Comparison of ENCODE assay signal across 1 cellular context in the genomic region with DNA sequence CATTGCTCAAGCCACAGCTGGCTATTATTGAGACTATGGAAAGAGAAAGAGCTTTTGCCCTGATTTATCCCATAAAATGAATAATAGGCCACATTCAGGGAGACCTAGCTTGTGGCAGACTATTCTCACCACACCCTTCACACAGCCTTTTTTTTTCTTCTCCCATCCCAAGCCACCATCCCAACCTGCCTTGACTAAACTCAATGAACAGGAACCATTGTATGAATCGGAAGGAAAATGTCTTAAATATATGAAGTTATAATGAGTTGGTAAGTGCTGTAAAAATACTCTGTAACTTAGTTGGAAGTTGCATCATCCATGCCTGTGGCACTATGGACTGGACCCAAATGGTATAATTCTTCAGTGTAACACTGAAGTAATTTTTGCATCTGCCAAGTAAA.
TF ChIP-seq lines count a peak whose summit lies in the region.

No MANE protein-coding gene starts in this region.

TF ChIP-seq in HEK293, 187 proteins besides CTCF, POLR2A, EP300 and RAD21 (continued from another document):
- TF ChIP-seq ZNF335 (tag by site-specific recombination; conservative IDR thresholded peaks at IDR 0.05) (peak; percentile 45; the same call in 1 of the 2 replicates), ZNF837 (tag by site-specific recombination; IDR thresholded peaks at IDR 0.05) (no peak), FEZF1 (tag by site-specific recombination; IDR thresholded peaks at IDR 0.05) (peak; percentile 45; the same call in 1 of the 2 replicates), ZNF529 (tag by site-specific recombination; IDR thresholded peaks at IDR 0.05; ENCODE audit: insufficient replicate concordance) (no peak), TCF7L2 (IDR thresholded peaks at IDR 0.05; ENCODE audit: borderline replicate concordance, low read depth, low read length) (no peak), KLF9 (tag by site-specific recombination; IDR thresholded peaks at IDR 0.05; ENCODE audit: low read depth) (no peak), ZNF768 (tag by site-specific recombination; IDR thresholded peaks at IDR 0.05) (no peak), GLIS1 (tag by site-specific recombination; IDR thresholded peaks at IDR 0.05) (no peak), ZNF391 (tag by site-specific recombination; IDR thresholded peaks at IDR 0.05; ENCODE audit: borderline replicate concordance, low read depth) (no peak), BCL11A (tag by site-specific recombination; IDR thresholded peaks at IDR 0.05; ENCODE audit: low read depth) (no peak), ZNF660 (tag by site-specific recombination; IDR thresholded peaks at IDR 0.05) (peak; percentile 14; the same call in 1 of the 2 replicates)
- TF ChIP-seq, protein P1, sequence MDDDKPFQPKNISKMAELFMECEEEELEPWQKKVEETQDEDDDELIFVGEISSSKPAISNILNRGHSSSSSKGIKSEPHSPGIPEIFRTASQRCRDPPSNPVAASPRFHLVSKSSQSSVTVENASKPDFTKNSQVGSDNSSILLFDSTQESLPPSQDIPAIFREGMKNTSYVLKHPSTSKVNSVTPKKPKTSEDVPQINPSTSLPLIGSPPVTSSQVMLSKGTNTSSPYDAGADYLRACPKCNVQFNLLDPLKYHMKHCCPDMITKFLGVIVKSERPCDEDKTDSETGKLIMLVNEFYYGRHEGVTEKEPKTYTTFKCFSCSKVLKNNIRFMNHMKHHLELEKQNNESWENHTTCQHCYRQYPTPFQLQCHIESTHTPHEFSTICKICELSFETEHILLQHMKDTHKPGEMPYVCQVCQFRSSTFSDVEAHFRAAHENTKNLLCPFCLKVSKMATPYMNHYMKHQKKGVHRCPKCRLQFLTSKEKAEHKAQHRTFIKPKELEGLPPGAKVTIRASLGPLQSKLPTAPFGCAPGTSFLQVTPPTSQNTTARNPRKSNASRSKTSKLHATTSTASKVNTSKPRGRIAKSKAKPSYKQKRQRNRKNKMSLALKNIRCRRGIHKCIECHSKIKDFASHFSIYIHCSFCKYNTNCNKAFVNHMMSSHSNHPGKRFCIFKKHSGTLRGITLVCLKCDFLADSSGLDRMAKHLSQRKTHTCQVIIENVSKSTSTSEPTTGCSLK (tag by site-specific recombination; IDR thresholded peaks at IDR 0.05) = no peak
- TF ChIP-seq, protein P2, sequence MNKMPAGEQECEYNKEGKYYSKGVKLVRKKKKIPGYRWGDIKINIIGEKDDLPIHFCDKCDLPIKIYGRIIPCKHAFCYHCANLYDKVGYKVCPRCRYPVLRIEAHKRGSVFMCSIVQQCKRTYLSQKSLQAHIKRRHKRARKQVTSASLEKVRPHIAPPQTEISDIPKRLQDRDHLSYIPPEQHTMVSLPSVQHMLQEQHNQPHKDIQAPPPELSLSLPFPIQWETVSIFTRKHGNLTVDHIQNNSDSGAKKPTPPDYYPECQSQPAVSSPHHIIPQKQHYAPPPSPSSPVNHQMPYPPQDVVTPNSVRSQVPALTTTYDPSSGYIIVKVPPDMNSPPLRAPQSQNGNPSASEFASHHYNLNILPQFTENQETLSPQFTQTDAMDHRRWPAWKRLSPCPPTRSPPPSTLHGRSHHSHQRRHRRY (tag by site-specific recombination; IDR thresholded peaks at IDR 0.05) = no peak
- TF ChIP-seq, protein P3, sequence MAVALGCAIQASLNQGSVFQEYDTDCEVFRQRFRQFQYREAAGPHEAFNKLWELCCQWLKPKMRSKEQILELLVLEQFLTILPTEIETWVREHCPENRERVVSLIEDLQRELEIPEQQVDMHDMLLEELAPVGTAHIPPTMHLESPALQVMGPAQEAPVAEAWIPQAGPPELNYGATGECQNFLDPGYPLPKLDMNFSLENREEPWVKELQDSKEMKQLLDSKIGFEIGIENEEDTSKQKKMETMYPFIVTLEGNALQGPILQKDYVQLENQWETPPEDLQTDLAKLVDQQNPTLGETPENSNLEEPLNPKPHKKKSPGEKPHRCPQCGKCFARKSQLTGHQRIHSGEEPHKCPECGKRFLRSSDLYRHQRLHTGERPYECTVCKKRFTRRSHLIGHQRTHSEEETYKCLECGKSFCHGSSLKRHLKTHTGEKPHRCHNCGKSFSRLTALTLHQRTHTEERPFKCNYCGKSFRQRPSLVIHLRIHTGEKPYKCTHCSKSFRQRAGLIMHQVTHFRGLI (tag by site-specific recombination; IDR thresholded peaks at IDR 0.05) = no peak
- TF ChIP-seq, protein P4, sequence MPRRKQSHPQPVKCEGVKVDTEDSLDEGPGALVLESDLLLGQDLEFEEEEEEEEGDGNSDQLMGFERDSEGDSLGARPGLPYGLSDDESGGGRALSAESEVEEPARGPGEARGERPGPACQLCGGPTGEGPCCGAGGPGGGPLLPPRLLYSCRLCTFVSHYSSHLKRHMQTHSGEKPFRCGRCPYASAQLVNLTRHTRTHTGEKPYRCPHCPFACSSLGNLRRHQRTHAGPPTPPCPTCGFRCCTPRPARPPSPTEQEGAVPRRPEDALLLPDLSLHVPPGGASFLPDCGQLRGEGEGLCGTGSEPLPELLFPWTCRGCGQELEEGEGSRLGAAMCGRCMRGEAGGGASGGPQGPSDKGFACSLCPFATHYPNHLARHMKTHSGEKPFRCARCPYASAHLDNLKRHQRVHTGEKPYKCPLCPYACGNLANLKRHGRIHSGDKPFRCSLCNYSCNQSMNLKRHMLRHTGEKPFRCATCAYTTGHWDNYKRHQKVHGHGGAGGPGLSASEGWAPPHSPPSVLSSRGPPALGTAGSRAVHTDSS (tag by site-specific recombination; IDR thresholded peaks at IDR 0.05) = 0 out of 2 replicates have a peak, but pooled peaks have one; percentile 12
- TF ChIP-seq, protein P5, sequence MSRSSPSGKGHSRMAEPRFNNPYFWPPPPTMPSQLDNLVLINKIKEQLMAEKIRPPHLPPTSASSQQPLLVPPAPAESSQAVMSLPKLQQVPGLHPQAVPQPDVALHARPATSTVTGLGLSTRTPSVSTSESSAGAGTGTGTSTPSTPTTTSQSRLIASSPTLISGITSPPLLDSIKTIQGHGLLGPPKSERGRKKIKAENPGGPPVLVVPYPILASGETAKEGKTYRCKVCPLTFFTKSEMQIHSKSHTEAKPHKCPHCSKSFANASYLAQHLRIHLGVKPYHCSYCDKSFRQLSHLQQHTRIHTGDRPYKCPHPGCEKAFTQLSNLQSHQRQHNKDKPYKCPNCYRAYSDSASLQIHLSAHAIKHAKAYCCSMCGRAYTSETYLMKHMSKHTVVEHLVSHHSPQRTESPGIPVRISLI (tag by site-specific recombination; IDR thresholded peaks at IDR 0.05) = no peak
